ENCODE assay signal across 8 cellular contexts in genomic region chr14:64464695-64465094, GRCh38. TPM values are rescaled to one million over a fixed set of nuclear protein-coding genes. Genes with fewer than 3 reads are reported as not detected.
DNase-seq lines count a peak whose midpoint lies in the region; ATAC-seq lines count a peak whose summit lies in the region.

No MANE protein-coding gene starts in this region.

- H3K4me3 ChIP-seq in iPS-18c (ENCODE audit: insufficient read depth, low read depth, low read length) (peak overlapping the region; percentile 89), subcutaneous abdominal adipose tissue (ENCODE audit: low read depth in 1 of 5, low read length in 5 of 5) (peak overlapping the region; percentile 19 to 74 (median 71))

- CTCF ChIA-PET in activated CD4-positive, alpha-beta memory T cell treated with anti-CD3 and anti-CD28 coated beads for 36 hours (lab: Charles Lee) = interaction anchor here (0.7 to 3.5 kb wide), 6 partner anchors 14 to 427 kb away, joined by 3 to 20 read pairs (median 4); no protein-coding TSS in a partner anchor

- H3K4me1 Mint-ChIP-seq in activated CD4-positive, alpha-beta memory T cell treated with anti-CD3 and anti-CD28 coated beads for 36 hours (ENCODE audit: low read depth) = peaks cover 43% of the 10 kb centered on the region

- DNase-seq in DMS79 (lab: John Stamatoyannopoulos, UW) (peak; percentile 46), GM03348 (ENCODE audit: low spot score) (no peak)
- no peak for DNase-seq in activated CD4-positive, alpha-beta memory T cell treated with anti-CD3 and anti-CD28 coated beads for 36 hours

- H3K9me3 ChIP-seq in iPS-18c (ENCODE audit: control insufficient read depth, insufficient read depth, low read length) (no peaks in the 10 kb centered on the region), subcutaneous abdominal adipose tissue (ENCODE audit: control insufficient read depth in 5 of 5, low read length in 5 of 5) (no peaks in the 10 kb centered on the region)

- no peaks in the 10 kb centered on the region for H3K27me3 Mint-ChIP-seq in activated CD4-positive, alpha-beta memory T cell treated with anti-CD3 and anti-CD28 coated beads for 36 hours

- peak overlapping the region in 3 of 5 donors; percentile 8 to 39 (median 17) for H3K9ac ChIP-seq in subcutaneous abdominal adipose tissue (ENCODE audit: low read length in 5 of 5)

- peaks cover 2 to 15% (median 10%) of the 10 kb centered on the region in 5 donors for H3K36me3 ChIP-seq in subcutaneous abdominal adipose tissue (ENCODE audit: control insufficient read depth in 5 of 5, insufficient read depth in 5 of 5, low read length in 5 of 5)

- H3K9me3 Mint-ChIP-seq in activated CD4-positive, alpha-beta memory T cell treated with anti-CD3 and anti-CD28 coated beads for 36 hours = no peaks in the 10 kb centered on the region

- no peak overlapping the region for H3K27ac ChIP-seq in subcutaneous abdominal adipose tissue (ENCODE audit: low read depth, low read length)

- POLR2A ChIA-PET in activated CD4-positive, alpha-beta memory T cell treated with anti-CD3 and anti-CD28 coated beads for 36 hours (lab: Charles Lee) = interaction anchor here (1.9 kb wide), 1 partner anchor 40 kb away, joined by 5 read pairs; the partner anchor contains the start of gene ZBTB1

- H3K36me3 Mint-ChIP-seq in activated CD4-positive, alpha-beta memory T cell treated with anti-CD3 and anti-CD28 coated beads for 36 hours = peaks cover 10% of the 10 kb centered on the region

- H3K27ac Mint-ChIP-seq in activated CD4-positive, alpha-beta memory T cell treated with anti-CD3 and anti-CD28 coated beads for 36 hours = no peak overlapping the region

- H3K4me3 Mint-ChIP-seq in activated CD4-positive, alpha-beta memory T cell treated with anti-CD3 and anti-CD28 coated beads for 36 hours = peak overlapping the region; percentile 75

- H3K4me1 ChIP-seq in subcutaneous abdominal adipose tissue (ENCODE audit: control insufficient read depth in 5 of 5, insufficient read depth in 5 of 5, low read length in 5 of 5) = peaks cover 0 to 28% (median 16%) of the 10 kb centered on the region in 5 donors

- ATAC-seq in HG03460 (IDR thresholded peaks at IDR 0.05; ENCODE audit: unreplicated experiment) = peak; percentile 2
- no peak for ATAC-seq in GM19023 (IDR thresholded peaks at IDR 0.05; ENCODE audit: unreplicated experiment)
- no peak for ATAC-seq in HG03159 (IDR thresholded peaks at IDR 0.05; ENCODE audit: unreplicated experiment)

- no peaks in the 10 kb centered on the region for H3K27me3 ChIP-seq in subcutaneous abdominal adipose tissue (ENCODE audit: control insufficient read depth in 5 of 5, insufficient read depth in 4 of 5, low read length in 5 of 5)

- intact Hi-C loops in activated CD4-positive, alpha-beta memory T cell treated with anti-CD3 and anti-CD28 coated beads for 36 hours (cut with micrococcal nuclease) = loop anchor here (1.0 to 10.0 kb wide), 4 partner anchors 14 to 170 kb away; partner anchors contain the start of gene MTHFD1

RNA-seq across cellular contexts. Expression of gene AKAP5, which starts 0.6 kb away (rescaled TPM):
- total RNA-seq in activated CD4-positive, alpha-beta memory T cell treated with anti-CD3 and anti-CD28 coated beads for 36 hours = 1 to 10 TPM in 1 of 2 experiments, under 1 TPM in 1; 0.74 to 1.1 TPM

RNA-seq across cellular contexts. Expression of gene ZBTB25, which starts 38.9 kb away (rescaled TPM):
- total RNA-seq in activated CD4-positive, alpha-beta memory T cell treated with anti-CD3 and anti-CD28 coated beads for 36 hours = 10 to 100 TPM; 24.2 to 27.5 TPM

RNA-seq across cellular contexts. Expression of gene ZBTB1, which starts 39.9 kb away (rescaled TPM):
- 10 to 100 TPM; 29.8 to 31.8 TPM for total RNA-seq in activated CD4-positive, alpha-beta memory T cell treated with anti-CD3 and anti-CD28 coated beads for 36 hours
